In genomic region chr2:223995569-223995968, GRCh38 we compare ENCODE assay signal across 13 cellular contexts. TPM values are rescaled to one million over a fixed set of nuclear protein-coding genes. Genes with fewer than 3 reads are reported as not detected.
DNase-seq lines count a peak whose midpoint lies in the region; ATAC-seq, FAIRE-seq and TF ChIP-seq lines count a peak whose summit lies in the region.
"Had no signal": no experiment of that assay in that cellular context is flagged by ENCODE, and none has a peak within 500 bp of the region (broad histone marks: within the 10 kb centered on the region; RNA-seq: fewer than 3 reads in every experiment).

No MANE protein-coding gene starts in this region.

- WGBS in endodermal cell (ENCODE audit: insufficient coverage in 1 of 2, insufficient read length in 1 of 2), 2 experiments = 84 to 93% methylated on average over 2 to 5 of the region's 5 CpGs
- WGBS in smooth muscle cell (ENCODE audit: low lambda C conversion rate) = 47% methylated on average over 5 of the region's 5 CpGs

- H3K4me1 ChIP-seq in PC-3 (ENCODE audit: insufficient read depth, low read length) (0 out of 2 replicates have a peak, but pooled peaks cover 3% of the 10 kb centered on the region), endodermal cell (ENCODE audit: control insufficient read depth, insufficient read depth, low read length) (no peaks in the 10 kb centered on the region), smooth muscle cell (ENCODE audit: low read depth) (no peaks in the 10 kb centered on the region)

- intact Hi-C loops in activated naive CD4-positive, alpha-beta T cell treated with anti-CD3 and anti-CD28 coated beads for 36 hours (cut with micrococcal nuclease) = loop anchor here (1.0 kb wide), 2 partner anchors 31 to 38 kb away; partner anchors contain the start of gene MRPL44
- intact Hi-C loops in PC-3 (cut with micrococcal nuclease) = loop anchor here (2.0 kb wide), 1 partner anchor 89 kb away; no protein-coding TSS in a partner anchor

- H3F3A ChIP-seq in PC-3 (ENCODE audit: low read length, unreplicated experiment) = no peaks in the 10 kb centered on the region
- H3F3A ChIP-seq in smooth muscle cell (ENCODE audit: low read depth) = peaks cover 13% of the 10 kb centered on the region

- ATAC-seq in PC-3 = no peak
- no peak for ATAC-seq in GM19455 (IDR thresholded peaks at IDR 0.05; ENCODE audit: unreplicated experiment)

- H3K4me1 Mint-ChIP-seq in activated naive CD4-positive, alpha-beta T cell treated with anti-CD3 and anti-CD28 coated beads for 36 hours (ENCODE audit: low read depth) = peaks cover 31% of the 10 kb centered on the region
- H3K4me1 Mint-ChIP-seq in endodermal cell = no peaks in the 10 kb centered on the region

- no peaks in the 10 kb centered on the region for H3K79me2 ChIP-seq in PC-3 (ENCODE audit: low read length)
- no peaks in the 10 kb centered on the region for H3K79me2 ChIP-seq in smooth muscle cell (ENCODE audit: low read depth)

- TF ChIP-seq CTCF in PC-3 (conservative IDR thresholded peaks at IDR 0.05; ENCODE audit: low read depth, low read length) (no peak), endodermal cell (conservative IDR thresholded peaks at IDR 0.05) (no peak), smooth muscle cell (IDR thresholded peaks at IDR 0.05; ENCODE audit: borderline replicate concordance, insufficient read depth, poor library complexity, severe bottlenecking) (no peak)

- no peaks in the 10 kb centered on the region for H3K9me3 ChIP-seq in PC-3 (ENCODE audit: low read length)
- H3K9me3 ChIP-seq in endodermal cell (ENCODE audit: control insufficient read depth, low read length) = no peaks in the 10 kb centered on the region
- no peaks in the 10 kb centered on the region for H3K9me3 ChIP-seq in smooth muscle cell (replicated peaks; ENCODE audit: low read depth)
- H3K9me3 ChIP-seq: SJSA1 had no signal

- H2AFZ ChIP-seq in PC-3 (ENCODE audit: low read length) (no peak overlapping the region), smooth muscle cell (ENCODE audit: low read depth) (no peak overlapping the region)

- H3K4me3 Mint-ChIP-seq in activated naive CD4-positive, alpha-beta T cell treated with anti-CD3 and anti-CD28 coated beads for 36 hours = no peak overlapping the region
- H3K4me3 Mint-ChIP-seq in endodermal cell = no peak overlapping the region
- H3K4me3 Mint-ChIP-seq: CD14-positive monocyte had no signal

- H3K27ac Mint-ChIP-seq in activated naive CD4-positive, alpha-beta T cell treated with anti-CD3 and anti-CD28 coated beads for 36 hours = peak overlapping the region; percentile 94
- peak overlapping the region; percentile 16 for H3K27ac Mint-ChIP-seq in endodermal cell
- H3K27ac Mint-ChIP-seq: CD14-positive monocyte had no signal

- H3K9ac ChIP-seq in PC-3 (ENCODE audit: low read length) = no peak overlapping the region
- no peak overlapping the region for H3K9ac ChIP-seq in endodermal cell (ENCODE audit: extremely low read depth, low read length, poor library complexity, severe bottlenecking)
- H3K9ac ChIP-seq in smooth muscle cell (ENCODE audit: low read depth) = no peak overlapping the region

- no peaks in the 10 kb centered on the region for H3K27me3 Mint-ChIP-seq in activated naive CD4-positive, alpha-beta T cell treated with anti-CD3 and anti-CD28 coated beads for 36 hours (ENCODE audit: low read depth)
- H3K27me3 Mint-ChIP-seq in endodermal cell (ENCODE audit: insufficient read depth) = no peaks in the 10 kb centered on the region

- H4K20me1 ChIP-seq in PC-3 (ENCODE audit: low read length) (no peaks in the 10 kb centered on the region), smooth muscle cell (ENCODE audit: low read depth) (peaks cover 16% of the 10 kb centered on the region)

- POLR2A ChIA-PET in PC-3 (lab: Charles Lee; ENCODE audit: unreplicated experiment) = no interaction called here

- CTCF ChIA-PET in activated naive CD4-positive, alpha-beta T cell treated with anti-CD3 and anti-CD28 coated beads for 36 hours (lab: Charles Lee) = interaction anchor here (1.2 to 5.2 kb wide), 5 partner anchors 9 to 288 kb away, joined by 6 to 111 read pairs (median 59); no protein-coding TSS in a partner anchor
- CTCF ChIA-PET in PC-3 (lab: Charles Lee) = interaction anchor here (1.5 kb wide), 1 partner anchor 289 kb away, joined by 10 read pairs; no protein-coding TSS in a partner anchor

- no peaks in the 10 kb centered on the region for H3K9me3 Mint-ChIP-seq in activated naive CD4-positive, alpha-beta T cell treated with anti-CD3 and anti-CD28 coated beads for 36 hours
- H3K9me3 Mint-ChIP-seq in endodermal cell = no peaks in the 10 kb centered on the region

- no peak overlapping the region for H3K4me2 ChIP-seq in PC-3 (ENCODE audit: low read length)
- H3K4me2 ChIP-seq in smooth muscle cell = no peak overlapping the region

- H3K36me3 ChIP-seq in PC-3 (ENCODE audit: low read depth, low read length) (no peaks in the 10 kb centered on the region), endodermal cell (ENCODE audit: control insufficient read depth, insufficient read depth, low read length) (peaks cover 99% of the 10 kb centered on the region), smooth muscle cell (ENCODE audit: low read depth) (peaks cover 6% of the 10 kb centered on the region)
- H3K36me3 ChIP-seq: cardiac muscle cell had no signal

- H3K27ac ChIP-seq in PC-3 (ENCODE audit: low read length) (no peak overlapping the region), endodermal cell (ENCODE audit: low read depth, low read length) (no peak overlapping the region), smooth muscle cell (ENCODE audit: low read depth) (peak overlapping the region; percentile 81)
- H3K27ac ChIP-seq: cardiac muscle cell, SJSA1 had no signal

- H3K27me3 ChIP-seq in PC-3 (ENCODE audit: low read length) (no peaks in the 10 kb centered on the region), endodermal cell (ENCODE audit: control insufficient read depth, insufficient read depth, low read length, poor library complexity, severe bottlenecking) (no peaks in the 10 kb centered on the region), smooth muscle cell (ENCODE audit: low read depth) (no peaks in the 10 kb centered on the region)
- H3K27me3 ChIP-seq: cardiac muscle cell, SJSA1 had no signal

- no peak for DNase-seq in activated naive CD4-positive, alpha-beta T cell treated with anti-CD3 and anti-CD28 coated beads for 36 hours
- DNase-seq in activated naive CD4-positive, alpha-beta T cell (lab: John Stamatoyannopoulos, UW) = no peak
- DNase-seq in PC-3 = peak; percentile 44
- DNase-seq in endodermal cell = no peak
- no peak for DNase-seq in smooth muscle cell (lab: John Stamatoyannopoulos, UW; ENCODE audit: unreplicated experiment)
- DNase-seq in HTR-8/SVneo (ENCODE audit: insufficient read length, low spot score) = no peak
- DNase-seq in stimulated activated CD8-positive, alpha-beta memory T cell treated with anti-CD3 and anti-CD28 coated beads, Interleukin-4, amount 100 ng/mL, for 48 hours = no peak
- DNase-seq: mesendoderm, NCI-H2171 had no signal

- H3K36me3 Mint-ChIP-seq in activated naive CD4-positive, alpha-beta T cell treated with anti-CD3 and anti-CD28 coated beads for 36 hours (ENCODE audit: low read depth) = peaks cover 30% of the 10 kb centered on the region
- peaks cover 74% of the 10 kb centered on the region for H3K36me3 Mint-ChIP-seq in endodermal cell (ENCODE audit: low read depth)
- H3K36me3 Mint-ChIP-seq: CD14-positive monocyte had no signal

- no peaks in the 10 kb centered on the region for H3K9me2 ChIP-seq in PC-3 (replicated peaks; ENCODE audit: low read length)

- BruUV-seq in PC-3 (replicated peaks; lab: Mats Ljungman, UMichigan) = no TSS peak

- H3K4me3 ChIP-seq in PC-3 (ENCODE audit: low read length) (no peak overlapping the region), endodermal cell (ENCODE audit: low read length) (no peak overlapping the region), smooth muscle cell (no peak overlapping the region)
- H3K4me3 ChIP-seq: cardiac muscle cell, SJSA1 had no signal

- FAIRE-seq in HTR-8/SVneo (lab: Jason Lieb, UNC) = no peak

RNA-seq across cellular contexts. Expression of gene MRPL44, which starts 38.3 kb away (rescaled TPM):
- 10 to 100 TPM; 39.1 to 41.3 TPM for total RNA-seq in activated naive CD4-positive, alpha-beta T cell treated with anti-CD3 and anti-CD28 coated beads for 36 hours
- total RNA-seq in PC-3 (2014; rRNA removed) = 22.4 and 24.8 TPM in 2 replicates
- total RNA-seq in endodermal cell = 10 to 100 TPM; 38.7 to 43.4 TPM
- 39.6 TPM for polyA plus RNA-seq in endodermal cell (2013, experiment 1 of 2)
- 38.8 TPM for polyA plus RNA-seq in endodermal cell (2013, experiment 2 of 2)
- 23.2 and 34.5 TPM in 2 replicates for total RNA-seq in smooth muscle cell
- 23.5 and 25.4 TPM in 2 replicates for polyA plus RNA-seq in smooth muscle cell

RNA-seq across cellular contexts. Expression of gene SERPINE2, which starts 43.5 kb away (rescaled TPM):
- 10 to 100 TPM; 64.6 to 69.5 TPM for total RNA-seq in activated naive CD4-positive, alpha-beta T cell treated with anti-CD3 and anti-CD28 coated beads for 36 hours
- total RNA-seq in PC-3 (2014; rRNA removed) (17.1 and 18.8 TPM in 2 replicates), endodermal cell (100 to 1,000 TPM; 257 to 386 TPM), smooth muscle cell (2,183 and 2,362 TPM in 2 replicates)
- polyA plus RNA-seq in endodermal cell (2013, experiment 1 of 2) = 226 TPM
- polyA plus RNA-seq in endodermal cell (2013, experiment 2 of 2) = 288 TPM
- polyA plus RNA-seq in smooth muscle cell = 2,391 and 3,094 TPM in 2 replicates
- polyA plus RNA-seq: CD14-positive monocyte had no signal

RNA-seq across cellular contexts. Expression of gene WDFY1, which starts 50.4 kb away (rescaled TPM):
- total RNA-seq in activated naive CD4-positive, alpha-beta T cell treated with anti-CD3 and anti-CD28 coated beads for 36 hours = 10 to 100 TPM; 39.4 to 39.9 TPM
- total RNA-seq in PC-3 (2014; rRNA removed) = 44.9 and 47.7 TPM in 2 replicates
- 10 to 100 TPM; 61.9 to 69.7 TPM for total RNA-seq in endodermal cell
- polyA plus RNA-seq in endodermal cell (2013, experiment 1 of 2) = 49.0 TPM
- polyA plus RNA-seq in endodermal cell (2013, experiment 2 of 2) = 43.4 TPM
- 58.6 and 68.3 TPM in 2 replicates for total RNA-seq in smooth muscle cell
- polyA plus RNA-seq in smooth muscle cell = 31.6 and 33.1 TPM in 2 replicates
